Comparison of ENCODE assay signal across 8 cellular contexts in genomic region chr7:16695621-16696237, GRCh38. TPM values are rescaled to one million over a fixed set of nuclear protein-coding genes. Genes with fewer than 3 reads are reported as not detected.
DNase-seq lines count a peak whose midpoint lies in the region; ATAC-seq, FAIRE-seq and TF ChIP-seq lines count a peak whose summit lies in the region.

No MANE protein-coding gene starts in this region.

- peaks cover 11% of the 10 kb centered on the region for H3K36me3 Mint-ChIP-seq in T-helper 17 cell (ENCODE audit: low read depth)

- CTCF ChIA-PET in A549 (lab: Yijun Ruan, JAX), result interaction anchor here (0.5 to 5.5 kb wide), 33 partner anchors 9 to 880 kb away, joined by 3 to 35 read pairs (median 4); partner anchors contain the start of gene AGR2

- H3K27me3 Mint-ChIP-seq in T-helper 17 cell, result no peaks in the 10 kb centered on the region

- H3K9ac ChIP-seq in Karpas-422 (ENCODE audit: low read length), result no peak overlapping the region

- H3K4me3 ChIP-seq in A549 (no peak overlapping the region), Karpas-422 (ENCODE audit: low read length) (no peak overlapping the region)

- 60% methylated on average over 4 of the region's 4 CpGs for WGBS in A549 (ENCODE audit: missing lambda C conversion rate)

- no peak overlapping the region for H3K27ac Mint-ChIP-seq in T-helper 17 cell

- H3K4me2 ChIP-seq in A549 (no peak overlapping the region), Karpas-422 (ENCODE audit: low read depth, low read length, poor library complexity, severe bottlenecking) (no peak overlapping the region)

- TF ChIP-seq CTCF in A549 (IDR thresholded peaks at IDR 0.05), result peak; percentile 76
- peak; percentile 25 for TF ChIP-seq CTCF in GM10266 (IDR thresholded peaks at IDR 0.05; ENCODE audit: control insufficient read depth, insufficient read depth, low read depth, missing control alignments)

- TF ChIP-seq POLR2A in A549 (IDR thresholded peaks at IDR 0.05; ENCODE audit: low read length), result no peak

- no peaks in the 10 kb centered on the region for H4K20me1 ChIP-seq in Karpas-422 (ENCODE audit: insufficient read depth, low read depth, low read length)

- TF ChIP-seq RAD21 in A549 (conservative IDR thresholded peaks at IDR 0.05 in 1 of 2, IDR thresholded peaks at IDR 0.05 in 1 of 2), result peak; percentile 78 to 80

- no peak overlapping the region for H3K4me3 Mint-ChIP-seq in T-helper 17 cell

- no peaks in the 10 kb centered on the region for H3K4me1 ChIP-seq in A549
- H3K4me1 ChIP-seq in Karpas-422 (ENCODE audit: low read length), result no peaks in the 10 kb centered on the region

- POLR2A ChIA-PET in A549 (lab: Yijun Ruan, JAX), result no interaction called here

- H3K27ac ChIP-seq in A549 (no peak overlapping the region), Karpas-422 (ENCODE audit: low read length) (no peak overlapping the region)

- ATAC-seq in A549 (peak; percentile 91 to 94), T-helper 17 cell (peak; percentile 46), HG02970 (IDR thresholded peaks at IDR 0.05; ENCODE audit: low FRiP score, unreplicated experiment) (no peak)

- H2AFZ ChIP-seq in Karpas-422 (ENCODE audit: low read length), result no peak overlapping the region

- peak; percentile 7 for FAIRE-seq in A549 (lab: Jason Lieb, UNC)

- peaks cover 7% of the 10 kb centered on the region; the same call in 1 of the 2 replicates for H3K79me2 ChIP-seq in Karpas-422 (ENCODE audit: low read length)

- H3K9me2 ChIP-seq in Karpas-422 (replicated peaks; ENCODE audit: insufficient read depth, low read length), result no peaks in the 10 kb centered on the region

- peaks cover 91% of the 10 kb centered on the region for H3K36me3 ChIP-seq in Karpas-422 (ENCODE audit: insufficient read depth, low read length)

- H3K9me3 ChIP-seq in A549, result no peaks in the 10 kb centered on the region
- H3K9me3 ChIP-seq in Karpas-422 (ENCODE audit: low read length), result no peaks in the 10 kb centered on the region
- no peaks in the 10 kb centered on the region for H3K9me3 ChIP-seq in T-helper 17 cell (ENCODE audit: control insufficient read depth, low read length, poor library complexity, severe bottlenecking)

- TF ChIP-seq EP300 in A549 (IDR thresholded peaks at IDR 0.05), result no peak

- DNase-seq in A549 (ENCODE audit: low read depth in 1 of 2, low spot score in 1 of 2), result peak; percentile 67 to 80
- peak; percentile 16 for DNase-seq in GM10266 (ENCODE audit: extremely low spot score)
- DNase-seq in Karpas-422, result peak; percentile 51
- DNase-seq in T-helper 17 cell, result no peak
- peak; percentile 5 for DNase-seq in globus pallidus (ENCODE audit: low spot score)
- DNase-seq in putamen (ENCODE audit: low spot score), result peak; percentile 39
- DNase-seq in activated CD4-positive, alpha-beta T cell treated with anti-CD3 and anti-CD28 coated beads for 4 hours, result no peak

- H3K27me3 ChIP-seq in Karpas-422 (ENCODE audit: low read length), result no peaks in the 10 kb centered on the region

- H3K4me1 Mint-ChIP-seq in T-helper 17 cell, result peaks cover 2% of the 10 kb centered on the region

TF ChIP-seq in A549, 52 proteins besides CTCF, POLR2A, EP300 and RAD21 (continues in another document):
- no peak for TF ChIP-seq NR3C1 (IDR thresholded peaks at IDR 0.05)
- no peak for TF ChIP-seq HOXB5 (CRISPR knock-in tag; IDR thresholded peaks at IDR 0.05)
- TF ChIP-seq ELK1 (IDR thresholded peaks at IDR 0.05; ENCODE audit: low read depth, low read length), result no peak
- TF ChIP-seq POLR2AphosphoS2 (conservative IDR thresholded peaks at IDR 0.05; ENCODE audit: low read length), result no peak
- TF ChIP-seq FOXS1 (CRISPR knock-in tag; IDR thresholded peaks at IDR 0.05), result no peak
- TF ChIP-seq SMC3 (IDR thresholded peaks at IDR 0.05), result peak; percentile 71
- no peak for TF ChIP-seq EHMT2 (IDR thresholded peaks at IDR 0.05; ENCODE audit: low read depth)
- TF ChIP-seq HMGXB4 (CRISPR knock-in tag; IDR thresholded peaks at IDR 0.05; ENCODE audit: borderline replicate concordance), result no peak
- no peak for TF ChIP-seq JUN (IDR thresholded peaks at IDR 0.05)
- TF ChIP-seq MAX (IDR thresholded peaks at IDR 0.05), result peak; percentile 40; the same call in 1 of the 2 replicates
- TF ChIP-seq CHD4 (IDR thresholded peaks at IDR 0.05; ENCODE audit: borderline replicate concordance), result no peak
- no peak for TF ChIP-seq ZC3H11A (IDR thresholded peaks at IDR 0.05)
- no peak for TF ChIP-seq PHF8 (IDR thresholded peaks at IDR 0.05; ENCODE audit: borderline replicate concordance, low read depth)
- no peak for TF ChIP-seq SREBF2 (IDR thresholded peaks at IDR 0.05)
- no peak for TF ChIP-seq HES2 (IDR thresholded peaks at IDR 0.05)

RNA-seq across cellular contexts. Expression of gene BZW2, which starts 49.7 kb away (rescaled TPM):
- polyA plus RNA-seq in A549 (2011; rRNA removed) (101 and 108 TPM in 2 replicates), A549 (2017; fragmentation: RNase III; extraction: RNeasy Plus Mini Kit Qiagen cat#74134 plus additional on column Dnase treatment) (72.4 to 83.4 TPM (median 76.5 TPM) in 3 replicates)
- polyA plus RNA-seq in A549 (2012; cell fraction: cytosol; rRNA removed), result 74.4 and 76.6 TPM in 2 replicates
- 33.3 and 37.6 TPM in 2 replicates for polyA plus RNA-seq in A549 (2012; cell fraction: nucleus; rRNA removed)
- polyA minus RNA-seq in A549 (2011; rRNA and poly(A)+ RNA removed), result 51.0 and 63.8 TPM in 2 replicates
- total RNA-seq in Karpas-422 (2014; rRNA removed; shearing (Covaris generic); ENCODE audit: low replicate concordance), result 122 and 163 TPM in 2 replicates
- 10 to 100 TPM; 24.0 to 29.4 TPM for total RNA-seq in T-helper 17 cell

RNA-seq across cellular contexts. Expression of gene ANKMY2, which starts 50.2 kb away (rescaled TPM):
- polyA plus RNA-seq in A549 (2011; rRNA removed), result 24.2 and 26.1 TPM in 2 replicates
- 7.3 and 7.4 TPM in 2 replicates for polyA plus RNA-seq in A549 (2012; cell fraction: cytosol; rRNA removed)
- polyA plus RNA-seq in A549 (2012; cell fraction: nucleus; rRNA removed), result 6.4 and 8.8 TPM in 2 replicates
- polyA plus RNA-seq in A549 (2017; fragmentation: RNase III; extraction: RNeasy Plus Mini Kit Qiagen cat#74134 plus additional on column Dnase treatment), result 13.3 to 15.3 TPM (median 14.3 TPM) in 3 replicates
- polyA minus RNA-seq in A549 (2011; rRNA and poly(A)+ RNA removed), result 12.3 and 14.6 TPM in 2 replicates
- 25.1 and 34.5 TPM in 2 replicates for total RNA-seq in Karpas-422 (2014; rRNA removed; shearing (Covaris generic); ENCODE audit: low replicate concordance)
- total RNA-seq in T-helper 17 cell, result 1 to 10 TPM; 6.8 to 6.9 TPM

RNA-seq across cellular contexts. Expression of gene TSPAN13, which starts 57.8 kb away (rescaled TPM):
- polyA plus RNA-seq in A549 (2011; rRNA removed) (32.8 and 40.7 TPM in 2 replicates), A549 (2017; fragmentation: RNase III; extraction: RNeasy Plus Mini Kit Qiagen cat#74134 plus additional on column Dnase treatment) (8.4 to 9.6 TPM (median 9.1 TPM) in 3 replicates)
- polyA plus RNA-seq in A549 (2012; cell fraction: cytosol; rRNA removed), result 8.2 and 8.7 TPM in 2 replicates
- 2.8 and 6.1 TPM in 2 replicates for polyA plus RNA-seq in A549 (2012; cell fraction: nucleus; rRNA removed)
- polyA minus RNA-seq in A549 (2011; rRNA and poly(A)+ RNA removed), result 8.3 and 12.8 TPM in 2 replicates
- 2.0 and 4.2 TPM in 2 replicates for total RNA-seq in Karpas-422 (2014; rRNA removed; shearing (Covaris generic); ENCODE audit: low replicate concordance)
- 1 to 10 TPM in 1 of 2 donors, under 1 TPM in 1; 0.42 to 1.4 TPM for total RNA-seq in T-helper 17 cell

Comparison
In these comparisons a context has a peak if more than half of its experiments do, and no peak if none do; other contexts are left out.
1. DNase-seq: peak in A549 (2 of 2), GM10266 (single experiment), Karpas-422 (single experiment), globus pallidus (single experiment) and putamen (single experiment); none in T-helper 17 cell (0 of 3) and activated CD4-positive, alpha-beta T cell treated with anti-CD3 and anti-CD28 coated beads for 4 hours (0 of 2).